ENCODE assay signal across 16 cellular contexts in genomic region chr2:6071536-6071935, GRCh38.
"Had no signal": no experiment of that assay in that cellular context is flagged by ENCODE, and none has a peak within 500 bp of the region (broad histone marks: within the 10 kb centered on the region; RNA-seq: fewer than 3 reads in every experiment).

No MANE protein-coding gene starts in this region.

- H3K36me3 ChIP-seq: esophagus muscularis mucosa, prostate gland, right lobe of liver, transverse colon had no signal

- H3K4me3 Mint-ChIP-seq: activated CD4-positive, alpha-beta memory T cell treated with anti-CD3 and anti-CD28 coated beads, Interleukin-2, amount 10 ng/mL, durations not matched to agents 7 days and 5 days; activated naive CD8-positive, alpha-beta T cell treated with anti-CD3 and anti-CD28 coated beads for 36 hours; activated T-cell treated with anti-CD3 and anti-CD28 coated beads, Interleukin-2, amount 50 U/mL, for 72 hours; naive thymus-derived CD4-positive, alpha-beta T cell; stimulated activated memory B cell treated with anti-CD40 and anti-IgM and Interleukin-4, amounts not matched to agents 10 μg/mL and 1 μg/mL and 100 μg/mL, for 72 hours had no signal

- H3K4me3 ChIP-seq: dorsolateral prefrontal cortex, esophagus muscularis mucosa, lung, prostate gland, right lobe of liver, transverse colon had no signal

- H3K27ac ChIP-seq: dorsolateral prefrontal cortex, esophagus muscularis mucosa, prostate gland, right lobe of liver, transverse colon, VCaP had no signal

- DNase-seq: activated CD4-positive, alpha-beta memory T cell treated with anti-CD3 and anti-CD28 coated beads, Interleukin-2, amount 10 ng/mL, durations not matched to agents 7 days and 5 days; activated gamma-delta T cell treated with Interleukin-2 at 50 U/mL for 16 hours; activated naive CD8-positive, alpha-beta T cell treated with anti-CD3 and anti-CD28 coated beads for 36 hours; activated T-cell treated with anti-CD3 and anti-CD28 coated beads, Interleukin-2, amount 50 U/mL, for 72 hours; cerebellar nuclear complex; dorsolateral prefrontal cortex; hypothalamus; left cardiac atrium; naive thymus-derived CD4-positive, alpha-beta T cell; right lobe of liver; transverse colon had no signal

- H3K36me3 Mint-ChIP-seq: activated naive CD8-positive, alpha-beta T cell treated with anti-CD3 and anti-CD28 coated beads for 36 hours; naive thymus-derived CD4-positive, alpha-beta T cell; stimulated activated memory B cell treated with anti-CD40 and anti-IgM and Interleukin-4, amounts not matched to agents 10 μg/mL and 1 μg/mL and 100 μg/mL, for 72 hours had no signal

- H3K4me1 ChIP-seq: esophagus muscularis mucosa, prostate gland, right lobe of liver, transverse colon had no signal

- H3K27me3 ChIP-seq: right lobe of liver, transverse colon had no signal

- H3K9me3 Mint-ChIP-seq: activated CD4-positive, alpha-beta memory T cell treated with anti-CD3 and anti-CD28 coated beads, Interleukin-2, amount 10 ng/mL, durations not matched to agents 7 days and 5 days; activated naive CD8-positive, alpha-beta T cell treated with anti-CD3 and anti-CD28 coated beads for 36 hours; naive thymus-derived CD4-positive, alpha-beta T cell; stimulated activated memory B cell treated with anti-CD40 and anti-IgM and Interleukin-4, amounts not matched to agents 10 μg/mL and 1 μg/mL and 100 μg/mL, for 72 hours had no signal

- H3K9me3 ChIP-seq: esophagus muscularis mucosa, prostate gland, right lobe of liver, transverse colon had no signal

- ATAC-seq: activated T-cell treated with anti-CD3 and anti-CD28 coated beads, Interleukin-2, amount 50 U/mL, for 72 hours; left cardiac atrium; naive thymus-derived CD4-positive, alpha-beta T cell; right lobe of liver; stimulated activated memory B cell treated with anti-CD40 and anti-IgM and Interleukin-4, amounts not matched to agents 10 μg/mL and 1 μg/mL and 100 μg/mL, for 72 hours had no signal

- H3K4me1 Mint-ChIP-seq: activated CD4-positive, alpha-beta memory T cell treated with anti-CD3 and anti-CD28 coated beads, Interleukin-2, amount 10 ng/mL, durations not matched to agents 7 days and 5 days; activated naive CD8-positive, alpha-beta T cell treated with anti-CD3 and anti-CD28 coated beads for 36 hours; naive thymus-derived CD4-positive, alpha-beta T cell; stimulated activated memory B cell treated with anti-CD40 and anti-IgM and Interleukin-4, amounts not matched to agents 10 μg/mL and 1 μg/mL and 100 μg/mL, for 72 hours had no signal

- H3K27ac Mint-ChIP-seq: activated CD4-positive, alpha-beta memory T cell treated with anti-CD3 and anti-CD28 coated beads, Interleukin-2, amount 10 ng/mL, durations not matched to agents 7 days and 5 days; activated naive CD8-positive, alpha-beta T cell treated with anti-CD3 and anti-CD28 coated beads for 36 hours; activated T-cell treated with anti-CD3 and anti-CD28 coated beads, Interleukin-2, amount 50 U/mL, for 72 hours; naive thymus-derived CD4-positive, alpha-beta T cell; stimulated activated memory B cell treated with anti-CD40 and anti-IgM and Interleukin-4, amounts not matched to agents 10 μg/mL and 1 μg/mL and 100 μg/mL, for 72 hours had no signal

- H3K27me3 Mint-ChIP-seq: activated CD4-positive, alpha-beta memory T cell treated with anti-CD3 and anti-CD28 coated beads, Interleukin-2, amount 10 ng/mL, durations not matched to agents 7 days and 5 days; activated naive CD8-positive, alpha-beta T cell treated with anti-CD3 and anti-CD28 coated beads for 36 hours; stimulated activated memory B cell treated with anti-CD40 and anti-IgM and Interleukin-4, amounts not matched to agents 10 μg/mL and 1 μg/mL and 100 μg/mL, for 72 hours had no signal
